ENCODE assay signal across 11 cellular contexts in the genomic region with DNA sequence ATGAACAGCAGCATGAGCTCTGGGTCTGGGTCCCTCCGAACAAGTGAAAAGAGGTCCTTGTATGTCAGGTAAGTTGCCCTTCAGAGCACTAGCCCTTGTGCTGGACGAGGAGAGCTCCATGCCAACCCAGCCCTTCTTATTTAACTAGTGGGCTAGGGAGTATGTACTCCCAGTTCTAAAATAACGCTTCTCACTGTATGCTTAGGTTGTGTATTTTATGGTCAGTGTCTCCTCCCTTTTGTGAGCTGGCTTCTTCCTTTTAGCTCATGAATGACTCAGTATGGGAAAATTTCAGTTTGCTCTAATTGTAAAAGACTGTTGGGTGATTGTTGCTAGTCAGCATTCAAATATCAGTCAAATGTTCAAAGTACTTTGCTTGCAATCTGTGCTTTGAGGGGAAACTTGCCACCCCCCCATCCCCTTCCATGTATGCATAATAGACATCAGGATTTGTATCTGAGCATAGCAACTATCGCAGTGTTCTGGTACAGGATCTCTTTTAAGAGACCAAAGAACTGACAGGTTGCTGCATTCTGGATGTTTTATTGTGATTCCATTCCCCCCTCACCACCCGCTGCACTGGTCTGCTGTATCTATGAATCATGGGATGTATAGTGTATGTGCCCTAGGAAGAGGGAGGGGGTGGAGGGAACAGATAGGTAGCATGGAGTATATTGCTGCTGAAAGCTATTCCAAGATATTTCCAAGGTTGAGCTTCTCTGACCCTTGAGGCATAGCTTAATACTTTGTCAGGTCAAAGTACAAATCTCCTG. TPM values are rescaled to one million over a fixed set of nuclear protein-coding genes. Genes with fewer than 3 reads are reported as not detected.
DNase-seq lines count a peak whose midpoint lies in the region; ATAC-seq and TF ChIP-seq lines count a peak whose summit lies in the region.
"Had no signal": no experiment of that assay in that cellular context is flagged by ENCODE, and none has a peak within 500 bp of the region (broad histone marks: within the 10 kb centered on the region; RNA-seq: fewer than 3 reads in every experiment).

No MANE protein-coding gene starts in this region.

- peaks cover 8% of the 10 kb centered on the region for H3K4me1 Mint-ChIP-seq in activated naive CD8-positive, alpha-beta T cell treated with anti-CD3 and anti-CD28 coated beads, Interleukin-2, amount 50 U/mL, for 24 hours

- H3K9me3 ChIP-seq in Peyer's patch: no peaks in the 10 kb centered on the region
- no peaks in the 10 kb centered on the region for H3K9me3 ChIP-seq in esophagus squamous epithelium
- no peaks in the 10 kb centered on the region for H3K9me3 ChIP-seq in osteoblast (ENCODE audit: low read depth, low read length)

- TF ChIP-seq POLR2A in Peyer's patch (IDR thresholded peaks at IDR 0.05) (peak in 1 of 2 donors; percentile 53), esophagus squamous epithelium (IDR thresholded peaks at IDR 0.05) (no peak)

- no peaks in the 10 kb centered on the region for H4K20me1 ChIP-seq in osteoblast (ENCODE audit: insufficient read depth, low read length)

- no peaks in the 10 kb centered on the region for H3K36me3 Mint-ChIP-seq in activated naive CD8-positive, alpha-beta T cell treated with anti-CD3 and anti-CD28 coated beads, Interleukin-2, amount 50 U/mL, for 24 hours (ENCODE audit: low read depth)

- H3K27ac Mint-ChIP-seq in activated naive CD8-positive, alpha-beta T cell treated with anti-CD3 and anti-CD28 coated beads, Interleukin-2, amount 50 U/mL, for 24 hours: no peak overlapping the region
- H3K27ac Mint-ChIP-seq: activated CD4-positive, alpha-beta T cell treated with anti-CD3 and anti-CD28 coated beads for 36 hours had no signal

- H3K4me3 Mint-ChIP-seq in activated naive CD8-positive, alpha-beta T cell treated with anti-CD3 and anti-CD28 coated beads, Interleukin-2, amount 50 U/mL, for 24 hours: no peak overlapping the region
- H3K4me3 Mint-ChIP-seq: activated CD4-positive, alpha-beta T cell treated with anti-CD3 and anti-CD28 coated beads for 36 hours had no signal

- intact Hi-C loops in esophagus squamous epithelium (cut with DNase I): no loop called here

- H3K36me3 ChIP-seq in Peyer's patch (no peaks in the 10 kb centered on the region), esophagus squamous epithelium (no peaks in the 10 kb centered on the region), osteoblast (ENCODE audit: insufficient read depth, low read length) (no peaks in the 10 kb centered on the region)

- peak overlapping the region; percentile 69 for H3K4me2 ChIP-seq in osteoblast (ENCODE audit: insufficient read depth, low read length)

- no peaks in the 10 kb centered on the region for H3K27me3 Mint-ChIP-seq in activated naive CD8-positive, alpha-beta T cell treated with anti-CD3 and anti-CD28 coated beads, Interleukin-2, amount 50 U/mL, for 24 hours
- H3K27me3 Mint-ChIP-seq: activated CD4-positive, alpha-beta T cell treated with anti-CD3 and anti-CD28 coated beads for 36 hours had no signal

- TF ChIP-seq CTCF in Peyer's patch (IDR thresholded peaks at IDR 0.05): no peak
- TF ChIP-seq CTCF in esophagus squamous epithelium (IDR thresholded peaks at IDR 0.05): no peak
- TF ChIP-seq CTCF in osteoblast (IDR thresholded peaks at IDR 0.05; ENCODE audit: extremely low read depth, low read depth, low read length): no peak

- 44 to 57% methylated on average over 2 to 5 of the region's 5 CpGs for WGBS in esophagus squamous epithelium, 2 donors

- H3K4me1 ChIP-seq in Peyer's patch: peaks cover 0 to 20% (median 0%) of the 10 kb centered on the region in 4 donors
- H3K4me1 ChIP-seq in esophagus squamous epithelium: peaks cover 19 to 83% (median 23%) of the 10 kb centered on the region in 3 donors
- peaks cover 42% of the 10 kb centered on the region for H3K4me1 ChIP-seq in osteoblast (ENCODE audit: insufficient read depth, low read length)

- DNase-seq in DMS 273 treated with DMSO at 0.1 percent for 48 hours (lab: John Stamatoyannopoulos, UW) (peak; percentile 71), Peyer's patch (no peak), esophagus squamous epithelium (lab: John Stamatoyannopoulos, UW) (no peak), osteoblast (ENCODE audit: insufficient read length, low spot score, missing footprints) (no peak), NCI-H748 treated with DMSO at 0.1 percent for 48 hours (lab: John Stamatoyannopoulos, UW) (no peak), NCI-H2196 (lab: John Stamatoyannopoulos, UW; ENCODE audit: unreplicated experiment) (no peak)
- no peak for DNase-seq in activated naive CD8-positive, alpha-beta T cell treated with anti-CD3 and anti-CD28 coated beads, Interleukin-2, amount 50 U/mL, for 24 hours
- DNase-seq: activated CD4-positive, alpha-beta T cell treated with anti-CD3 and anti-CD28 coated beads for 36 hours; erythroblast; NCI-H1694 had no signal

- peak overlapping the region in 3 of 4 donors; percentile 72 to 84 (median 79) for H3K27ac ChIP-seq in Peyer's patch
- peak overlapping the region; percentile 73 to 86 (median 78) for H3K27ac ChIP-seq in esophagus squamous epithelium
- peak overlapping the region; percentile 89 for H3K27ac ChIP-seq in osteoblast (ENCODE audit: low read depth, low read length)

- H2AFZ ChIP-seq in osteoblast (ENCODE audit: low read length): peak overlapping the region; percentile 39

- ATAC-seq in GM19328 (IDR thresholded peaks at IDR 0.05; ENCODE audit: unreplicated experiment): no peak
- no peak for ATAC-seq in activated naive CD8-positive, alpha-beta T cell treated with anti-CD3 and anti-CD28 coated beads, Interleukin-2, amount 50 U/mL, for 24 hours
- ATAC-seq: activated CD4-positive, alpha-beta T cell treated with anti-CD3 and anti-CD28 coated beads for 36 hours had no signal

- H3K9me3 Mint-ChIP-seq in activated naive CD8-positive, alpha-beta T cell treated with anti-CD3 and anti-CD28 coated beads, Interleukin-2, amount 50 U/mL, for 24 hours: no peaks in the 10 kb centered on the region

- H3K27me3 ChIP-seq in Peyer's patch: no peaks in the 10 kb centered on the region
- H3K27me3 ChIP-seq in esophagus squamous epithelium: no peaks in the 10 kb centered on the region
- H3K27me3 ChIP-seq in osteoblast (ENCODE audit: insufficient read depth, low read length): peaks cover 9% of the 10 kb centered on the region

- no peaks in the 10 kb centered on the region for H3K79me2 ChIP-seq in osteoblast (ENCODE audit: insufficient read depth, low read length)

- H3K4me3 ChIP-seq in Peyer's patch: peak overlapping the region in 2 of 4 donors; percentile 25 to 34
- no peak overlapping the region for H3K4me3 ChIP-seq in esophagus squamous epithelium
- H3K4me3 ChIP-seq in osteoblast (ENCODE audit: insufficient read depth, low read length): peak overlapping the region; percentile 21

RNA-seq across cellular contexts. Expression of a gene that starts 34.7 kb away (rescaled TPM):
- total RNA-seq in Peyer's patch: 10 to 100 TPM; 33.8 to 58.9 (median 52.8) TPM
- 10 to 100 TPM; 20.8 to 36.7 (median 28.3) TPM for total RNA-seq in esophagus squamous epithelium
- 7.7 and 8.0 TPM in 2 replicates for total RNA-seq in osteoblast

RNA-seq across cellular contexts. Expression of a gene that starts 56.3 kb away (rescaled TPM):
- total RNA-seq in Peyer's patch (10 to 100 TPM in 3 of 4 donors, not detected in 1; 37.0 to 84.4 (median 78.8) TPM), esophagus squamous epithelium (1 to 10 TPM in 2 of 4 donors, not detected in 2; 1.3 to 2.3 TPM), osteoblast (not detected in 2 replicates)
